Comparison of ENCODE assay signal across 13 cellular contexts in genomic region chr2:199740111-199740428, GRCh38.
DNase-seq lines count a peak whose midpoint lies in the region; ATAC-seq, FAIRE-seq and TF ChIP-seq lines count a peak whose summit lies in the region.
"Had no signal": no experiment of that assay in that cellular context is flagged by ENCODE, and none has a peak within 500 bp of the region (broad histone marks: within the 10 kb centered on the region; RNA-seq: fewer than 3 reads in every experiment).

No MANE protein-coding gene starts in this region.

- H3K27ac ChIP-seq in psoas muscle = no peak overlapping the region
- H3K27ac ChIP-seq: adrenal gland had no signal

- ATAC-seq in GM18867 (IDR thresholded peaks at IDR 0.05; ENCODE audit: unreplicated experiment) (peak; percentile 23), HG02678 (IDR thresholded peaks at IDR 0.05; ENCODE audit: unreplicated experiment) (peak; percentile 21), psoas muscle (no peak)

- H3K4me3 ChIP-seq in psoas muscle = peak overlapping the region; percentile 25
- H3K4me3 ChIP-seq: GM12878 had no signal

- no peak overlapping the region for H3K4me3 Mint-ChIP-seq in chondrocyte (ENCODE audit: unreplicated experiment)
- H3K4me3 Mint-ChIP-seq: CD4-positive, CD25-positive, alpha-beta regulatory T cell had no signal

- H3K36me3 ChIP-seq in psoas muscle (ENCODE audit: insufficient read depth in 1 of 2, low read depth in 1 of 2) = no peaks in the 10 kb centered on the region
- H3K36me3 ChIP-seq: adrenal gland had no signal

- 33 to 44% (median 37%) methylated on average over 5 of the region's 5 CpGs for WGBS in psoas muscle, 3 donors

- FAIRE-seq in D721Med (lab: Jason Lieb, UNC) = no peak
- FAIRE-seq: colon, islet of Langerhans had no signal

- no peaks in the 10 kb centered on the region for H3K9me3 Mint-ChIP-seq in chondrocyte (ENCODE audit: low read depth)
- H3K9me3 Mint-ChIP-seq: CD4-positive, CD25-positive, alpha-beta regulatory T cell had no signal

- H3K27me3 Mint-ChIP-seq in chondrocyte (ENCODE audit: low read depth) = peaks cover 37% of the 10 kb centered on the region

- no peaks in the 10 kb centered on the region for H3K4me1 ChIP-seq in psoas muscle

- intact Hi-C loops in psoas muscle (cut with DNase I) = loop anchor here (5.0 to 10.0 kb wide), 3 partner anchors 38 to 1428 kb away; no protein-coding TSS in a partner anchor

- H3K4me1 Mint-ChIP-seq in chondrocyte (ENCODE audit: low read depth) = peaks cover 18% of the 10 kb centered on the region

- H3K27ac Mint-ChIP-seq in chondrocyte (ENCODE audit: unreplicated experiment) = no peak overlapping the region
- H3K27ac Mint-ChIP-seq: CD4-positive, CD25-positive, alpha-beta regulatory T cell had no signal

- no peaks in the 10 kb centered on the region for H3K27me3 ChIP-seq in psoas muscle (ENCODE audit: insufficient read depth in 3 of 3, low read length in 2 of 3)
- H3K27me3 ChIP-seq: adrenal gland had no signal

- TF ChIP-seq CTCF in chondrocyte (IDR thresholded peaks at IDR 0.05) = peak; percentile 57
- no peak for TF ChIP-seq CTCF in psoas muscle (IDR thresholded peaks at IDR 0.05)
- TF ChIP-seq CTCF in D721Med (IDR thresholded peaks at IDR 0.05; ENCODE audit: insufficient read depth, missing control alignments) = no peak

- no peaks in the 10 kb centered on the region for H3K9me3 ChIP-seq in psoas muscle
- H3K9me3 ChIP-seq: adrenal gland had no signal

- DNase-seq in chondrocyte (ENCODE audit: low spot score) (no peak), psoas muscle (no peak), NOMO-1 treated with DMSO at 0.1 percent for 48 hours (lab: John Stamatoyannopoulos, UW; ENCODE audit: unreplicated experiment) (no peak), NCI-H2196 (lab: John Stamatoyannopoulos, UW; ENCODE audit: unreplicated experiment) (no peak), D721Med (ENCODE audit: insufficient read length, low spot score) (no peak)
- DNase-seq in activated CD4-positive, CD25-positive, alpha-beta regulatory T cell treated with anti-CD3 and anti-CD28 coated beads, Interleukin-2, amount 50 U/mL, for 72 hours = no peak

- H3K36me3 Mint-ChIP-seq in chondrocyte (ENCODE audit: low read depth) = no peaks in the 10 kb centered on the region
- H3K36me3 Mint-ChIP-seq: CD4-positive, CD25-positive, alpha-beta regulatory T cell had no signal

Comparison
In these comparisons a context has a peak if more than half of its experiments do, and no peak if none do; other contexts are left out.
1. ATAC-seq: peak in GM18867 (single experiment) and HG02678 (single experiment); none in psoas muscle (0 of 4).